Comparison of ENCODE assay signal across 8 cellular contexts in genomic region chr2:195533771-195534642, GRCh38.
DNase-seq lines count a peak whose midpoint lies in the region; TF ChIP-seq lines count a peak whose summit lies in the region.

No MANE protein-coding gene starts in this region.

- intact Hi-C loops in CD4-positive, alpha-beta memory T cell (cut with micrococcal nuclease): loop anchor here (2.0 to 10.0 kb wide), 3 partner anchors 43 to 731 kb away; no protein-coding TSS in a partner anchor
- intact Hi-C loops in activated naive CD4-positive, alpha-beta T cell treated with anti-CD3 and anti-CD28 coated beads for 36 hours (cut with micrococcal nuclease): loop anchor here (1.0 to 10.0 kb wide), 7 partner anchors 30 to 1681 kb away; partner anchors contain the start of gene PGAP1

- H3K4me1 Mint-ChIP-seq in CD4-positive, alpha-beta memory T cell: peaks cover 69 to 91% (median 78%) of the 10 kb centered on the region in 4 donors
- peaks cover 60% of the 10 kb centered on the region for H3K4me1 Mint-ChIP-seq in HFFc6 (ENCODE audit: low read depth)
- H3K4me1 Mint-ChIP-seq in activated naive CD4-positive, alpha-beta T cell treated with anti-CD3 and anti-CD28 coated beads for 36 hours (ENCODE audit: low read depth): peaks cover 79% of the 10 kb centered on the region

- DNase-seq in CD4-positive, alpha-beta memory T cell: peak in 4 of 5 donors; percentile 42 to 77 (median 49)
- DNase-seq in HFFc6 (peak; percentile 90), hepatic stellate cell (ENCODE audit: low spot score) (peak; percentile 69), ecto neural progenitor cell (ENCODE audit: low spot score) (no peak), HAP-1 (ENCODE audit: low spot score in 2 of 2) (no peak)
- peak; percentile 85 for DNase-seq in activated naive CD4-positive, alpha-beta T cell treated with anti-CD3 and anti-CD28 coated beads for 36 hours
- peak; percentile 59 to 62 for DNase-seq in stimulated activated CD4-positive, alpha-beta T cell treated with anti-CD3 and anti-CD28 coated beads, Interleukin-1b, Interleukin-23, amount 100 ng/mL, for 4 hours (ENCODE audit: low read depth in 2 of 2)

- peaks cover 83% of the 10 kb centered on the region for H3K4me1 ChIP-seq in CD4-positive, alpha-beta memory T cell (ENCODE audit: insufficient read depth, low read length)
- no peaks in the 10 kb centered on the region for H3K4me1 ChIP-seq in HAP-1

- H3K36me3 ChIP-seq in CD4-positive, alpha-beta memory T cell (ENCODE audit: insufficient read depth, low read length): no peaks in the 10 kb centered on the region
- H3K36me3 ChIP-seq in HAP-1 (replicated peaks): no peaks in the 10 kb centered on the region

- POLR2A ChIA-PET in CD4-positive, alpha-beta memory T cell (lab: Charles Lee; ENCODE audit: partially characterized antibody): interaction anchor here (0.7 to 18.4 kb wide), 18 partner anchors 9 to 642 kb away, joined by 3 to 423 read pairs (median 6); partner anchors contain the start of genes DNAH7 and SLC39A10

- CTCF ChIA-PET in CD4-positive, alpha-beta memory T cell (lab: Charles Lee; ENCODE audit: partially characterized antibody): interaction anchor here (0.8 to 10.8 kb wide), 12 partner anchors 10 to 125 kb away, joined by 3 to 126 read pairs (median 9); partner anchors contain the start of gene SLC39A10
- CTCF ChIA-PET in activated naive CD4-positive, alpha-beta T cell treated with anti-CD3 and anti-CD28 coated beads for 36 hours (lab: Charles Lee): interaction anchor here (0.6 to 7.5 kb wide), 16 partner anchors 9 to 214 kb away, joined by 3 to 56 read pairs (median 4); partner anchors contain the start of gene SLC39A10

- H3K27ac ChIP-seq in CD4-positive, alpha-beta memory T cell (ENCODE audit: low read depth, low read length): peak overlapping the region; percentile 55

- H3K36me3 Mint-ChIP-seq in CD4-positive, alpha-beta memory T cell: peaks cover 3 to 8% of the 10 kb centered on the region in 2 donors
- no peaks in the 10 kb centered on the region for H3K36me3 Mint-ChIP-seq in HFFc6 (ENCODE audit: low read depth)
- peaks cover 18% of the 10 kb centered on the region for H3K36me3 Mint-ChIP-seq in activated naive CD4-positive, alpha-beta T cell treated with anti-CD3 and anti-CD28 coated beads for 36 hours (ENCODE audit: low read depth)

- in situ Hi-C loops in HAP-1 (cut with MboI; ENCODE audit: low sequenced_read_pairs): no loop called here

- peak; percentile 69 for TF ChIP-seq CTCF in HFFc6 (IDR thresholded peaks at IDR 0.05)

- H3K9me3 Mint-ChIP-seq in CD4-positive, alpha-beta memory T cell: peaks cover 0 to 12% (median 1%) of the 10 kb centered on the region in 8 donors
- no peaks in the 10 kb centered on the region for H3K9me3 Mint-ChIP-seq in HFFc6
- no peaks in the 10 kb centered on the region for H3K9me3 Mint-ChIP-seq in activated naive CD4-positive, alpha-beta T cell treated with anti-CD3 and anti-CD28 coated beads for 36 hours

- peak overlapping the region; percentile 81 to 92 (median 86) for H3K4me3 Mint-ChIP-seq in CD4-positive, alpha-beta memory T cell
- peak overlapping the region; percentile 84 for H3K4me3 Mint-ChIP-seq in HFFc6
- peak overlapping the region; percentile 75 for H3K4me3 Mint-ChIP-seq in activated naive CD4-positive, alpha-beta T cell treated with anti-CD3 and anti-CD28 coated beads for 36 hours

- H3K9me3 ChIP-seq in CD4-positive, alpha-beta memory T cell (ENCODE audit: control insufficient read depth in 1 of 2, low read length in 2 of 2): no peaks in the 10 kb centered on the region
- no peaks in the 10 kb centered on the region for H3K9me3 ChIP-seq in HAP-1

- H3K27ac Mint-ChIP-seq in CD4-positive, alpha-beta memory T cell: peak overlapping the region; percentile 93 to 98 (median 96)
- peak overlapping the region; percentile 97 for H3K27ac Mint-ChIP-seq in HFFc6
- peak overlapping the region; percentile 98 for H3K27ac Mint-ChIP-seq in activated naive CD4-positive, alpha-beta T cell treated with anti-CD3 and anti-CD28 coated beads for 36 hours

- H3K27me3 ChIP-seq in CD4-positive, alpha-beta memory T cell (ENCODE audit: insufficient read depth, low read length): no peaks in the 10 kb centered on the region
- no peaks in the 10 kb centered on the region for H3K27me3 ChIP-seq in HAP-1 (ENCODE audit: low read depth)

- no peaks in the 10 kb centered on the region for H3K27me3 Mint-ChIP-seq in CD4-positive, alpha-beta memory T cell
- H3K27me3 Mint-ChIP-seq in HFFc6 (ENCODE audit: insufficient read depth): no peaks in the 10 kb centered on the region
- H3K27me3 Mint-ChIP-seq in activated naive CD4-positive, alpha-beta T cell treated with anti-CD3 and anti-CD28 coated beads for 36 hours (ENCODE audit: low read depth): no peaks in the 10 kb centered on the region

- H3K4me3 ChIP-seq in CD4-positive, alpha-beta memory T cell (ENCODE audit: low read length in 2 of 2): peak overlapping the region; percentile 59 to 70
- H3K4me3 ChIP-seq in HAP-1: no peak overlapping the region

TF ChIP-seq in PFSK-1, 5 proteins besides CTCF, POLR2A, EP300 and RAD21:
- peak; percentile 53 for TF ChIP-seq FOXP2 (optimal IDR thresholded peaks at IDR 0.05; ENCODE audit: borderline replicate concordance, extremely low read depth, extremely low read length, insufficient read depth)
- no peak for TF ChIP-seq SIN3A (IDR thresholded peaks at IDR 0.05; ENCODE audit: borderline replicate concordance, insufficient read depth, low read length)
- TF ChIP-seq REST (IDR thresholded peaks at IDR 0.05; ENCODE audit: insufficient read depth in 1 of 2, low read depth in 2 of 2, low read length in 2 of 2): no peak
- no peak for TF ChIP-seq POLR2AphosphoS5 (IDR thresholded peaks at IDR 0.05; ENCODE audit: low read depth, low read length)

Comparison
In these comparisons a context has a peak if more than half of its experiments do, and no peak if none do; other contexts are left out.
1. DNase-seq: peak in CD4-positive, alpha-beta memory T cell (4 of 5), HFFc6 (single experiment), activated naive CD4-positive, alpha-beta T cell treated with anti-CD3 and anti-CD28 coated beads for 36 hours (single experiment), hepatic stellate cell (single experiment) and stimulated activated CD4-positive, alpha-beta T cell treated with anti-CD3 and anti-CD28 coated beads, Interleukin-1b, Interleukin-23, amount 100 ng/mL, for 4 hours (2 of 2); none in ecto neural progenitor cell (single experiment) and HAP-1 (0 of 2).
2. Peak in every context shown above with its lines, with median percentiles within 50 percentile points of each other: H3K27ac Mint-ChIP-seq and H3K4me3 Mint-ChIP-seq.